13 cellular contexts compared by ENCODE assay signal in genomic region chr3:45599984-45600650, GRCh38. TPM values are rescaled to one million over a fixed set of nuclear protein-coding genes. Genes with fewer than 3 reads are reported as not detected.
A peak's percentile ranks its signal among the peaks of the same experiment; 100 is the strongest.
DNase-seq lines count a peak whose midpoint lies in the region; ATAC-seq, FAIRE-seq and TF ChIP-seq lines count a peak whose summit lies in the region.
"Had no signal": no experiment of that assay in that cellular context is flagged by ENCODE, and none has a peak within 500 bp of the region (broad histone marks: within the 10 kb centered on the region; RNA-seq: fewer than 3 reads in every experiment).

No MANE protein-coding gene starts in this region.

- peak; percentile 74 to 83 (median 78) for ATAC-seq in pancreas
- no peak for ATAC-seq in WTC11
- ATAC-seq: activated CD4-positive, alpha-beta T cell treated with anti-CD3 and anti-CD28 coated beads for 36 hours; sciatic nerve had no signal

- H3K4me3 Mint-ChIP-seq in IgD-negative memory B cell (peak overlapping the region; percentile 21 to 91 (median 74)), WTC11 (no peak overlapping the region)
- H3K4me3 Mint-ChIP-seq in activated CD4-positive, alpha-beta memory T cell treated with anti-CD3 and anti-CD28 coated beads, Interleukin-2, amount 10 ng/mL, durations not matched to agents 7 days and 5 days: no peak overlapping the region
- H3K4me3 Mint-ChIP-seq: activated CD4-positive, alpha-beta T cell treated with anti-CD3 and anti-CD28 coated beads for 36 hours had no signal

- H3K27me3 ChIP-seq in effector memory CD4-positive, alpha-beta T cell (replicated peaks; ENCODE audit: control insufficient read depth, insufficient read depth, low read length, poor library complexity, severe bottlenecking): no peaks in the 10 kb centered on the region
- H3K27me3 ChIP-seq in pancreas: no peaks in the 10 kb centered on the region

- peaks cover 5% of the 10 kb centered on the region for H3K36me3 ChIP-seq in effector memory CD4-positive, alpha-beta T cell (ENCODE audit: control insufficient read depth, insufficient read depth, low read length)
- no peaks in the 10 kb centered on the region for H3K36me3 ChIP-seq in pancreas

- H3K9me3 ChIP-seq in effector memory CD4-positive, alpha-beta T cell (ENCODE audit: control insufficient read depth, low read length): no peaks in the 10 kb centered on the region
- no peaks in the 10 kb centered on the region for H3K9me3 ChIP-seq in pancreas

- H3K36me3 Mint-ChIP-seq in IgD-negative memory B cell (peaks cover 2% of the 10 kb centered on the region), WTC11 (peaks cover 9% of the 10 kb centered on the region)
- H3K36me3 Mint-ChIP-seq in activated CD4-positive, alpha-beta memory T cell treated with anti-CD3 and anti-CD28 coated beads, Interleukin-2, amount 10 ng/mL, durations not matched to agents 7 days and 5 days (ENCODE audit: low read depth): peaks cover 50% of the 10 kb centered on the region

- H3K27ac Mint-ChIP-seq in IgD-negative memory B cell: peak overlapping the region; percentile 23 to 67 (median 36)
- H3K27ac Mint-ChIP-seq in activated CD4-positive, alpha-beta memory T cell treated with anti-CD3 and anti-CD28 coated beads, Interleukin-2, amount 10 ng/mL, durations not matched to agents 7 days and 5 days: no peak overlapping the region
- no peak overlapping the region for H3K27ac Mint-ChIP-seq in WTC11
- H3K27ac Mint-ChIP-seq: activated CD4-positive, alpha-beta T cell treated with anti-CD3 and anti-CD28 coated beads for 36 hours had no signal

- peaks cover 39% of the 10 kb centered on the region for H3K4me1 ChIP-seq in effector memory CD4-positive, alpha-beta T cell (ENCODE audit: control insufficient read depth, insufficient read depth, low read length, poor library complexity, severe bottlenecking)
- peaks cover 28 to 49% (median 40%) of the 10 kb centered on the region in 3 donors for H3K4me1 ChIP-seq in pancreas

- intact Hi-C loops in pancreas (cut with DNase I): loop anchor here in 1 of 3 donors (10.0 kb wide), 1 partner anchor 85 kb away; no protein-coding TSS in a partner anchor

- WGBS in pancreas, 2 donors: 29 to 41% methylated on average over 7 of the region's 7 CpGs

- POLR2A ChIA-PET in activated CD4-positive, alpha-beta memory T cell treated with anti-CD3 and anti-CD28 coated beads, Interleukin-2, amount 10 ng/mL, durations not matched to agents 7 days and 5 days (lab: Charles Lee): no interaction called here
- POLR2A ChIA-PET in WTC11 (lab: Charles Lee): no interaction called here

- CTCF ChIA-PET in activated CD4-positive, alpha-beta memory T cell treated with anti-CD3 and anti-CD28 coated beads, Interleukin-2, amount 10 ng/mL, durations not matched to agents 7 days and 5 days (lab: Charles Lee): interaction anchor here (4.3 kb wide), 1 partner anchor 60 kb away, joined by 25 read pairs; no protein-coding TSS in a partner anchor
- CTCF ChIA-PET in WTC11 (lab: Charles Lee): interaction anchor here (0.8 to 7.1 kb wide), 2 partner anchors 56 to 60 kb away, joined by 6 to 34 read pairs; no protein-coding TSS in a partner anchor

- no peak for TF ChIP-seq CTCF in pancreas (IDR thresholded peaks at IDR 0.05)
- no peak for TF ChIP-seq CTCF in WTC11 (IDR thresholded peaks at IDR 0.05)

- DNase-seq in CD1c-positive myeloid dendritic cell (ENCODE audit: extremely low spot score) (peak; percentile 44), pancreas (peak in 3 of 6 donors; percentile 49 to 57 (median 55)), middle frontal gyrus (ENCODE audit: extremely low spot score, low spot score) (no peak), iPS-NIHi11 (ENCODE audit: low spot score) (no peak), WTC11 (ENCODE audit: low spot score) (no peak)
- DNase-seq in effector memory CD4-positive, alpha-beta T cell: no peak
- DNase-seq in activated CD4-positive, alpha-beta memory T cell treated with anti-CD3 and anti-CD28 coated beads, Interleukin-2, amount 10 ng/mL, durations not matched to agents 7 days and 5 days: no peak
- DNase-seq: activated CD4-positive, alpha-beta T cell treated with anti-CD3 and anti-CD28 coated beads for 36 hours; erythroblast; islet precursor cell; NCI-H2171 had no signal

- peak overlapping the region; percentile 10 for H3K4me3 ChIP-seq in effector memory CD4-positive, alpha-beta T cell (ENCODE audit: insufficient read depth, low read depth, low read length, poor library complexity, severe bottlenecking)
- H3K4me3 ChIP-seq in pancreas: peak overlapping the region in 1 of 4 donors; percentile 1

- peaks cover 33 to 62% (median 47%) of the 10 kb centered on the region in 3 donors for H3K4me1 Mint-ChIP-seq in IgD-negative memory B cell
- peaks cover 51% of the 10 kb centered on the region for H3K4me1 Mint-ChIP-seq in activated CD4-positive, alpha-beta memory T cell treated with anti-CD3 and anti-CD28 coated beads, Interleukin-2, amount 10 ng/mL, durations not matched to agents 7 days and 5 days
- peaks cover 30% of the 10 kb centered on the region for H3K4me1 Mint-ChIP-seq in WTC11

- H3K27ac ChIP-seq in effector memory CD4-positive, alpha-beta T cell (ENCODE audit: insufficient read depth, low read length, poor library complexity, severe bottlenecking): no peak overlapping the region
- H3K27ac ChIP-seq in pancreas: peak overlapping the region; percentile 29 to 83 (median 61)

- FAIRE-seq in pancreas (lab: Jason Lieb, UNC): no peak

- no peaks in the 10 kb centered on the region for H3K27me3 Mint-ChIP-seq in IgD-negative memory B cell
- no peaks in the 10 kb centered on the region for H3K27me3 Mint-ChIP-seq in activated CD4-positive, alpha-beta memory T cell treated with anti-CD3 and anti-CD28 coated beads, Interleukin-2, amount 10 ng/mL, durations not matched to agents 7 days and 5 days
- no peaks in the 10 kb centered on the region for H3K27me3 Mint-ChIP-seq in WTC11 (ENCODE audit: low read depth)
- H3K27me3 Mint-ChIP-seq: activated CD4-positive, alpha-beta T cell treated with anti-CD3 and anti-CD28 coated beads for 36 hours had no signal

- H3K9me3 Mint-ChIP-seq in IgD-negative memory B cell (no peaks in the 10 kb centered on the region), WTC11 (no peaks in the 10 kb centered on the region)
- H3K9me3 Mint-ChIP-seq in activated CD4-positive, alpha-beta memory T cell treated with anti-CD3 and anti-CD28 coated beads, Interleukin-2, amount 10 ng/mL, durations not matched to agents 7 days and 5 days: no peaks in the 10 kb centered on the region

TF ChIP-seq in WTC11, 78 proteins besides CTCF, POLR2A, EP300 and RAD21:
- TF ChIP-seq, protein P1, sequence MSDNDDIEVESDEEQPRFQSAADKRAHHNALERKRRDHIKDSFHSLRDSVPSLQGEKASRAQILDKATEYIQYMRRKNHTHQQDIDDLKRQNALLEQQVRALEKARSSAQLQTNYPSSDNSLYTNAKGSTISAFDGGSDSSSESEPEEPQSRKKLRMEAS (CRISPR knock-in tag; IDR thresholded peaks at IDR 0.05): no peak

RNA-seq across cellular contexts. Expression of gene LIMD1, which starts 5.6 kb away (rescaled TPM):
- polyA plus RNA-seq in IgD-negative memory B cell: 23.0 TPM
- total RNA-seq in pancreas: 10 to 100 TPM; 13.9 to 27.9 (median 17.6) TPM
- 10 to 100 TPM in 1 of 2 donors, 1 to 10 TPM in 1; 5.8 to 11.6 TPM for polyA plus RNA-seq in pancreas
- total RNA-seq in activated CD4-positive, alpha-beta memory T cell treated with anti-CD3 and anti-CD28 coated beads, Interleukin-2, amount 10 ng/mL, durations not matched to agents 7 days and 5 days: 10 to 100 TPM; 39.9 to 41.0 TPM
- 35.6 to 41.7 TPM (median 36.5 TPM) in 3 replicates for total RNA-seq in WTC11 (2021)

Comparison
In these comparisons a context has a peak if more than half of its experiments do, and no peak if none do; other contexts are left out.
1. H3K27ac Mint-ChIP-seq: peak in IgD-negative memory B cell (3 of 3); none in activated CD4-positive, alpha-beta memory T cell treated with anti-CD3 and anti-CD28 coated beads, Interleukin-2, amount 10 ng/mL, durations not matched to agents 7 days and 5 days (single experiment) and WTC11 (single experiment).
2. H3K4me3 Mint-ChIP-seq: peak in IgD-negative memory B cell (4 of 4); none in activated CD4-positive, alpha-beta memory T cell treated with anti-CD3 and anti-CD28 coated beads, Interleukin-2, amount 10 ng/mL, durations not matched to agents 7 days and 5 days (single experiment) and WTC11 (single experiment).